Comparison of ENCODE assay signal across 27 cellular contexts in genomic region chr7:21749318-21749717, GRCh38.
"Had no signal": no experiment of that assay in that cellular context is flagged by ENCODE, and none has a peak within 500 bp of the region (broad histone marks: within the 10 kb centered on the region; RNA-seq: fewer than 3 reads in every experiment).

No MANE protein-coding gene starts in this region.

- H3K27ac ChIP-seq: ascending aorta, SJSA1 had no signal

- H3K4me3 Mint-ChIP-seq: activated B cell treated with CpG ODN at 0.5 μM for 24 hours; activated CD4-positive, alpha-beta T cell treated with anti-CD3 and anti-CD28 coated beads, Interleukin-2, amount 10 ng/mL, durations not matched to agents 24 days and 14 days; activated CD8-positive, alpha-beta memory T cell treated with anti-CD3 and anti-CD28 coated beads, Interleukin-2, amount 10 ng/mL, durations not matched to agents 7 days and 5 days; activated naive CD8-positive, alpha-beta T cell treated with anti-CD3 and anti-CD28 coated beads, Interleukin-2, amount 50 U/mL, for 24 hours; activated T-cell treated with anti-CD3 and anti-CD28 coated beads, Interleukin-2, amount 50 U/mL, for 24 hours; activated T-helper 1 cell treated with anti-CD3 and anti-CD28 coated beads, Interleukin-12 subunit alpha, Interleukin-12 subunit beta, Interleukin-2, Interleukin-4 antibody, amounts not matched to agents 30 ng/mL and 10 ng/mL and 1 ng/mL, durations not matched to agents 14 hours and 24 hours and 36 hours; brain; T-helper 17 cell had no signal

- H3K36me3 Mint-ChIP-seq: activated CD8-positive, alpha-beta memory T cell treated with anti-CD3 and anti-CD28 coated beads, Interleukin-2, amount 10 ng/mL, durations not matched to agents 7 days and 5 days; activated naive CD4-positive, alpha-beta T cell treated with anti-CD3 and anti-CD28 coated beads, Interleukin-2, amount 50 U/mL, for 72 hours; brain had no signal

- ATAC-seq: activated CD8-positive, alpha-beta memory T cell treated with anti-CD3 and anti-CD28 coated beads, Interleukin-2, amount 10 ng/mL, durations not matched to agents 7 days and 5 days; activated naive CD4-positive, alpha-beta T cell treated with anti-CD3 and anti-CD28 coated beads, Interleukin-2, amount 50 U/mL, for 72 hours; activated naive CD8-positive, alpha-beta T cell treated with anti-CD3 and anti-CD28 coated beads, Interleukin-2, amount 50 U/mL, for 24 hours; PC-3; SK-N-SH treated with all-trans-retinoic acid at 6 μM for 48 hours; T-helper 17 cell had no signal

- H3K27ac Mint-ChIP-seq: activated B cell treated with CpG ODN at 0.5 μM for 24 hours; activated CD4-positive, alpha-beta T cell treated with anti-CD3 and anti-CD28 coated beads, Interleukin-2, amount 10 ng/mL, durations not matched to agents 24 days and 14 days; activated CD8-positive, alpha-beta memory T cell treated with anti-CD3 and anti-CD28 coated beads, Interleukin-2, amount 10 ng/mL, durations not matched to agents 7 days and 5 days; activated naive CD4-positive, alpha-beta T cell treated with anti-CD3 and anti-CD28 coated beads, Interleukin-2, amount 50 U/mL, for 72 hours; activated naive CD8-positive, alpha-beta T cell treated with anti-CD3 and anti-CD28 coated beads, Interleukin-2, amount 50 U/mL, for 24 hours; activated T-cell treated with anti-CD3 and anti-CD28 coated beads, Interleukin-2, amount 50 U/mL, for 24 hours; activated T-helper 1 cell treated with anti-CD3 and anti-CD28 coated beads, Interleukin-12 subunit alpha, Interleukin-12 subunit beta, Interleukin-2, Interleukin-4 antibody, amounts not matched to agents 30 ng/mL and 10 ng/mL and 1 ng/mL, durations not matched to agents 14 hours and 24 hours and 36 hours; brain; T-helper 17 cell had no signal

- H3K9me3 Mint-ChIP-seq: activated B cell treated with CpG ODN at 0.5 μM for 24 hours; activated CD4-positive, alpha-beta T cell treated with anti-CD3 and anti-CD28 coated beads, Interleukin-2, amount 10 ng/mL, durations not matched to agents 24 days and 14 days; activated naive CD4-positive, alpha-beta T cell treated with anti-CD3 and anti-CD28 coated beads, Interleukin-2, amount 50 U/mL, for 72 hours; activated naive CD8-positive, alpha-beta T cell treated with anti-CD3 and anti-CD28 coated beads, Interleukin-2, amount 50 U/mL, for 24 hours; activated T-cell treated with anti-CD3 and anti-CD28 coated beads, Interleukin-2, amount 50 U/mL, for 24 hours; activated T-helper 1 cell treated with anti-CD3 and anti-CD28 coated beads, Interleukin-12 subunit alpha, Interleukin-12 subunit beta, Interleukin-2, Interleukin-4 antibody, amounts not matched to agents 30 ng/mL and 10 ng/mL and 1 ng/mL, durations not matched to agents 14 hours and 24 hours and 36 hours; brain had no signal

- H3K4me1 ChIP-seq: ascending aorta had no signal

- H3K9me3 ChIP-seq: ascending aorta, SJSA1 had no signal

- H3K4me1 Mint-ChIP-seq: activated B cell treated with CpG ODN at 0.5 μM for 24 hours; activated CD4-positive, alpha-beta T cell treated with anti-CD3 and anti-CD28 coated beads, Interleukin-2, amount 10 ng/mL, durations not matched to agents 24 days and 14 days; activated CD8-positive, alpha-beta memory T cell treated with anti-CD3 and anti-CD28 coated beads, Interleukin-2, amount 10 ng/mL, durations not matched to agents 7 days and 5 days; activated naive CD8-positive, alpha-beta T cell treated with anti-CD3 and anti-CD28 coated beads, Interleukin-2, amount 50 U/mL, for 24 hours; brain; T-helper 17 cell had no signal

- DNase-seq: activated B cell treated with CpG ODN at 0.5 μM for 24 hours; activated CD4-positive, alpha-beta T cell treated with anti-CD3 and anti-CD28 coated beads for 1 hour; activated CD4-positive, alpha-beta T cell treated with anti-CD3 and anti-CD28 coated beads, Interleukin-2, amount 10 ng/mL, durations not matched to agents 24 days and 14 days; activated CD4-positive, alpha-beta T cell treated with anti-CD3 and anti-CD28 coated beads, Interleukin-2, amount 50 U/mL, for 48 hours; activated CD8-positive, alpha-beta memory T cell treated with anti-CD3 and anti-CD28 coated beads, Interleukin-2, amount 10 ng/mL, durations not matched to agents 7 days and 5 days; activated effector memory CD4-positive, alpha-beta T cell treated with Interleukin-2 at 50 U/mL for 16 hours; activated naive CD4-positive, alpha-beta T cell; activated naive CD8-positive, alpha-beta T cell treated with anti-CD3 and anti-CD28 coated beads, Interleukin-2, amount 50 U/mL, for 24 hours; activated T-cell treated with anti-CD3 and anti-CD28 coated beads, Interleukin-2, amount 50 U/mL, for 24 hours; amniotic stem cell; Kasumi-1; NCI-H1105 treated with DMSO at 0.1 percent for 48 hours; NCI-H1436 treated with DMSO at 0.1 percent for 48 hours; NCI-H187; NCI-H2081; NCI-H446; NCI-H524; PC-3; SHP77; T-helper 17 cell; T-helper 9 cell had no signal

- H3K4me3 ChIP-seq: ascending aorta, SJSA1 had no signal

- H3K27me3 ChIP-seq: ascending aorta, SJSA1 had no signal

- H3K36me3 ChIP-seq: ascending aorta, SJSA1 had no signal

- H3K27me3 Mint-ChIP-seq: activated naive CD8-positive, alpha-beta T cell treated with anti-CD3 and anti-CD28 coated beads, Interleukin-2, amount 50 U/mL, for 24 hours; activated T-cell treated with anti-CD3 and anti-CD28 coated beads, Interleukin-2, amount 50 U/mL, for 24 hours had no signal
